ENCODE assay signal across 8 cellular contexts in genomic region chr2:46254474-46254873, GRCh38.
"Had no signal": no experiment of that assay in that cellular context is flagged by ENCODE, and none has a peak within 500 bp of the region (broad histone marks: within the 10 kb centered on the region; RNA-seq: fewer than 3 reads in every experiment).

No MANE protein-coding gene starts in this region.

- H2AFZ ChIP-seq: GM23338 had no signal

- DNase-seq: H9, HCEC 1CT, IMR-90 had no signal

- FAIRE-seq: H1, H54, K562 had no signal

- H3K4me3 ChIP-seq: GM23338, K562 had no signal

- ATAC-seq: GM23338, K562 had no signal

- H3K4me2 ChIP-seq: GM23338 had no signal

- H3K27ac ChIP-seq: HL-60 had no signal
